ENCODE assay signal across 20 cellular contexts in genomic region chr4:68817386-68817785, GRCh38. TPM values are rescaled to one million over a fixed set of nuclear protein-coding genes. Genes with fewer than 3 reads are reported as not detected.
"Had no signal": no experiment of that assay in that cellular context is flagged by ENCODE, and none has a peak within 500 bp of the region (broad histone marks: within the 10 kb centered on the region; RNA-seq: fewer than 3 reads in every experiment).

No MANE protein-coding gene starts in this region.

- H3K27ac ChIP-seq: SJSA1, SK-N-MC had no signal

- DNase-seq: IMR-90, Karpas-422, KG1, MG63, NCI-H1092, NCI-H1105 treated with DMSO at 0.1 percent for 48 hours, NCI-H1417 treated with DMSO at 0.1 percent for 48 hours, NCI-H1694, NCI-H187 treated with DMSO at 0.1 percent for 48 hours, NCI-H2227 treated with DMSO at 0.1 percent for 48 hours, NCI-H524, NCI-H526 treated with DMSO at 0.1 percent for 48 hours, NCI-H774, Right ventricle myocardium superior, RPMI8226, SIG-M5 had no signal

- H3K9me3 ChIP-seq: MG63, SJSA1 had no signal

- H3K36me3 ChIP-seq: MG63, SJSA1 had no signal

- H3K4me3 ChIP-seq: MG63, SJSA1, SK-N-MC had no signal

- FAIRE-seq: RCC 7860 had no signal

- H3K4me1 ChIP-seq: SJSA1 had no signal

- H3K27me3 ChIP-seq: MG63, SJSA1 had no signal

RNA-seq across cellular contexts. Expression of gene UGT2B10, which starts 1.6 kb away (rescaled TPM):
- total RNA-seq: IMR-90, NCI-H460, Right ventricle myocardium superior, SJSA1 had no signal
- polyA plus RNA-seq: IMR-90 had no signal
